Comparison of ENCODE assay signal across 23 cellular contexts in genomic region chr11:115896084-115896483, GRCh38.
"Had no signal": no experiment of that assay in that cellular context is flagged by ENCODE, and none has a peak within 500 bp of the region (broad histone marks: within the 10 kb centered on the region; RNA-seq: fewer than 3 reads in every experiment).

No MANE protein-coding gene starts in this region.

- DNase-seq: activated B cell treated with CpG ODN at 0.5 μM for 24 hours; activated CD4-positive, alpha-beta T cell treated with anti-CD3 and anti-CD28 coated beads for 36 hours; activated CD4-positive, alpha-beta T cell treated with anti-CD3 and anti-CD28 coated beads, Interleukin-2, amount 50 U/mL, for 48 hours; activated naive CD4-positive, alpha-beta T cell treated with anti-CD3 and anti-CD28 coated beads for 36 hours; activated naive CD8-positive, alpha-beta T cell treated with anti-CD3 and anti-CD28 coated beads, Interleukin-2, amount 10 ng/mL, durations not matched to agents 7 days and 5 days; activated T-cell treated with anti-CD3 and anti-CD28 coated beads, Interleukin-2, amount 50 U/mL, for 48 hours; amniotic stem cell; dorsolateral prefrontal cortex; endodermal cell; esophagus squamous epithelium; gastrocnemius medialis; heart left ventricle; left ventricle myocardium superior; pancreas; right cardiac atrium; stimulated activated CD4-positive, alpha-beta T cell treated with anti-CD3 and anti-CD28 coated beads, Interleukin-12 subunit alpha, Interleukin-12 subunit beta, amount 100 ng/mL, for 4 hours; stimulated activated CD4-positive, alpha-beta T cell treated with anti-CD3 and anti-CD28 coated beads, Interleukin-4, amount 100 ng/mL, for 4 hours; substantia nigra; T-helper 9 cell; thyroid gland had no signal

- H3K27me3 ChIP-seq: breast epithelium, esophagus squamous epithelium, gastrocnemius medialis, heart left ventricle, pancreas, thyroid gland had no signal

- FAIRE-seq: colon, islet of Langerhans, pancreas had no signal

- H3K4me1 ChIP-seq: breast epithelium, esophagus squamous epithelium, gastrocnemius medialis, pancreas, thyroid gland had no signal

- H3K4me3 ChIP-seq: breast epithelium, dorsolateral prefrontal cortex, esophagus squamous epithelium, gastrocnemius medialis, heart left ventricle, pancreas, thyroid gland had no signal

- ATAC-seq: activated CD4-positive, alpha-beta T cell treated with anti-CD3 and anti-CD28 coated beads for 36 hours; gastrocnemius medialis; heart left ventricle; left ventricle myocardium superior; pancreas; right cardiac atrium had no signal

- H3K36me3 ChIP-seq: breast epithelium, esophagus squamous epithelium, gastrocnemius medialis, heart left ventricle, pancreas, thyroid gland had no signal

- H3K27ac ChIP-seq: breast epithelium, dorsolateral prefrontal cortex, esophagus squamous epithelium, gastrocnemius medialis, heart left ventricle, pancreas, thyroid gland had no signal

- H3K9me3 ChIP-seq: breast epithelium, esophagus squamous epithelium, gastrocnemius medialis, heart left ventricle, pancreas, thyroid gland had no signal
